Comparison of ENCODE assay signal across 8 cellular contexts in genomic region chr6:1596088-1596852, GRCh38. TPM values are rescaled to one million over a fixed set of nuclear protein-coding genes. Genes with fewer than 3 reads are reported as not detected.
DNase-seq lines count a peak whose midpoint lies in the region; ATAC-seq and TF ChIP-seq lines count a peak whose summit lies in the region.

No MANE protein-coding gene starts in this region.

- in situ Hi-C loops in transverse colon (cut with MboI; ENCODE audit: low pct_ligation_motif_present in 1 of 4, low pct_unique_long_range_greater_than_20kb in 1 of 4, low sequenced_read_pairs in 3 of 4): loop anchor here (10.0 to 25.0 kb wide), 5 partner anchors 599 to 1141 kb away; no protein-coding TSS in a partner anchor

- H3K9me3 ChIP-seq in transverse colon: no peaks in the 10 kb centered on the region

- H3K27ac ChIP-seq in transverse colon: no peak overlapping the region

- peaks cover 55% of the 10 kb centered on the region for H3K27me3 Mint-ChIP-seq in activated T-helper 1 cell treated with anti-CD3 and anti-CD28 coated beads, Interleukin-12 subunit alpha, Interleukin-12 subunit beta, Interleukin-2, Interleukin-4 antibody, amounts not matched to agents 30 ng/mL and 10 ng/mL and 1 ng/mL, durations not matched to agents 14 hours and 24 hours and 36 hours (ENCODE audit: insufficient read depth)

- TF ChIP-seq CTCF in foreskin fibroblast (IDR thresholded peaks at IDR 0.05; ENCODE audit: low read depth, low read length): peak; percentile 90
- peak; percentile 88 to 95 (median 93) for TF ChIP-seq CTCF in transverse colon (IDR thresholded peaks at IDR 0.05)

- intact Hi-C loops in activated T-helper 1 cell treated with anti-CD3 and anti-CD28 coated beads, Interleukin-12 subunit alpha, Interleukin-12 subunit beta, Interleukin-2, Interleukin-4 antibody, amounts not matched to agents 30 ng/mL and 10 ng/mL and 1 ng/mL, durations not matched to agents 14 hours and 24 hours and 36 hours (cut with micrococcal nuclease): loop anchor here (1.0 to 2.0 kb wide), 6 partner anchors 509 to 1154 kb away; partner anchors contain the start of gene MYLK4
- intact Hi-C loops in transverse colon (cut with DNase I; ENCODE audit: low total_unique reads): loop anchor here (1.0 to 10.0 kb wide), 4 partner anchors 596 to 1149 kb away; no protein-coding TSS in a partner anchor

- H3K4me1 ChIP-seq in transverse colon: peaks cover 0 to 12% (median 7%) of the 10 kb centered on the region in 4 donors

- peak; percentile 54 for DNase-seq in ELR (ENCODE audit: low read depth)
- DNase-seq in OCI-M1 (lab: John Stamatoyannopoulos, UW): peak; percentile 83
- peak; percentile 50 for DNase-seq in activated T-helper 1 cell treated with anti-CD3 and anti-CD28 coated beads, Interleukin-12 subunit alpha, Interleukin-12 subunit beta, Interleukin-2, Interleukin-4 antibody, amounts not matched to agents 30 ng/mL and 10 ng/mL and 1 ng/mL, durations not matched to agents 14 hours and 24 hours and 36 hours (ENCODE audit: low spot score)
- DNase-seq in foreskin fibroblast: peak in 1 of 2 donors; percentile 74
- peak in 48 of 56 donors; percentile 20 to 75 (median 42) for DNase-seq in nucleus accumbens (lab: John Stamatoyannopoulos, UW)
- peak; percentile 55 for DNase-seq in transverse colon

- H3K4me3 ChIP-seq in foreskin fibroblast (ENCODE audit: low read depth in 1 of 2, low read length in 2 of 2): peak overlapping the region; percentile 40 to 46
- no peak overlapping the region for H3K4me3 ChIP-seq in transverse colon

- peaks cover 82% of the 10 kb centered on the region for H3K27me3 ChIP-seq in transverse colon

- TF ChIP-seq POLR2A in transverse colon (IDR thresholded peaks at IDR 0.05): no peak

- no peak for TF ChIP-seq EP300 in transverse colon (IDR thresholded peaks at IDR 0.05; ENCODE audit: low read depth)

- peak; percentile 75 for ATAC-seq in HG02981 (IDR thresholded peaks at IDR 0.05; ENCODE audit: unreplicated experiment)
- ATAC-seq in GM21367 (IDR thresholded peaks at IDR 0.05; ENCODE audit: unreplicated experiment): no peak

- H3K36me3 Mint-ChIP-seq in activated T-helper 1 cell treated with anti-CD3 and anti-CD28 coated beads, Interleukin-12 subunit alpha, Interleukin-12 subunit beta, Interleukin-2, Interleukin-4 antibody, amounts not matched to agents 30 ng/mL and 10 ng/mL and 1 ng/mL, durations not matched to agents 14 hours and 24 hours and 36 hours (ENCODE audit: low read depth): no peaks in the 10 kb centered on the region

- 20 to 53% methylated on average over 6 to 25 of the region's 25 CpGs for whole genome bisulfite sequencing in transverse colon (ENCODE audit: low coverage in 1 of 2), 2 donors

- peaks cover 4% of the 10 kb centered on the region for H3K4me1 Mint-ChIP-seq in activated T-helper 1 cell treated with anti-CD3 and anti-CD28 coated beads, Interleukin-12 subunit alpha, Interleukin-12 subunit beta, Interleukin-2, Interleukin-4 antibody, amounts not matched to agents 30 ng/mL and 10 ng/mL and 1 ng/mL, durations not matched to agents 14 hours and 24 hours and 36 hours (ENCODE audit: low read depth)

- H3K9me3 Mint-ChIP-seq in activated T-helper 1 cell treated with anti-CD3 and anti-CD28 coated beads, Interleukin-12 subunit alpha, Interleukin-12 subunit beta, Interleukin-2, Interleukin-4 antibody, amounts not matched to agents 30 ng/mL and 10 ng/mL and 1 ng/mL, durations not matched to agents 14 hours and 24 hours and 36 hours: no peaks in the 10 kb centered on the region

- no peak overlapping the region for H3K27ac Mint-ChIP-seq in activated T-helper 1 cell treated with anti-CD3 and anti-CD28 coated beads, Interleukin-12 subunit alpha, Interleukin-12 subunit beta, Interleukin-2, Interleukin-4 antibody, amounts not matched to agents 30 ng/mL and 10 ng/mL and 1 ng/mL, durations not matched to agents 14 hours and 24 hours and 36 hours

- H3K36me3 ChIP-seq in transverse colon: no peaks in the 10 kb centered on the region

- no peak overlapping the region for H3K4me3 Mint-ChIP-seq in activated T-helper 1 cell treated with anti-CD3 and anti-CD28 coated beads, Interleukin-12 subunit alpha, Interleukin-12 subunit beta, Interleukin-2, Interleukin-4 antibody, amounts not matched to agents 30 ng/mL and 10 ng/mL and 1 ng/mL, durations not matched to agents 14 hours and 24 hours and 36 hours

RNA-seq across cellular contexts. Expression of gene FOXC1, which starts 13.4 kb away (rescaled TPM):
- total RNA-seq in activated T-helper 1 cell treated with anti-CD3 and anti-CD28 coated beads, Interleukin-12 subunit alpha, Interleukin-12 subunit beta, Interleukin-2, Interleukin-4 antibody, amounts not matched to agents 30 ng/mL and 10 ng/mL and 1 ng/mL, durations not matched to agents 14 hours and 24 hours and 36 hours: 0.23 and 0.44 TPM in 2 replicates
- under 1 TPM; 0.75 to 0.96 (median 0.79) TPM for total RNA-seq in transverse colon

Comparison
In these comparisons a context has a peak if more than half of its experiments do, and no peak if none do; other contexts are left out.
1. H3K4me3 ChIP-seq: peak in foreskin fibroblast (2 of 2); none in transverse colon (0 of 4).